In genomic region chr10:63628526-63629362, GRCh38 we compare ENCODE assay signal across 8 cellular contexts.
A peak's percentile ranks its signal among the peaks of the same experiment; 100 is the strongest.
DNase-seq lines count a peak whose midpoint lies in the region; ATAC-seq, FAIRE-seq and TF ChIP-seq lines count a peak whose summit lies in the region.

No MANE protein-coding gene starts in this region.

- H3K4me3 Mint-ChIP-seq in activated CD4-positive, alpha-beta T cell treated with anti-CD3 and anti-CD28 coated beads for 36 hours: peak overlapping the region; percentile 80

- H4K20me1 ChIP-seq in HepG2 (ENCODE audit: insufficient read depth, low read length): no peaks in the 10 kb centered on the region

- CTCF ChIA-PET in activated CD4-positive, alpha-beta T cell treated with anti-CD3 and anti-CD28 coated beads for 36 hours (lab: Charles Lee): interaction anchor here (0.6 to 4.6 kb wide), 32 partner anchors 8 to 471 kb away, joined by 3 to 66 read pairs (median 4); no protein-coding TSS in a partner anchor
- CTCF ChIA-PET in HepG2 (lab: Yijun Ruan, JAX; ENCODE audit: low intra/inter-chr PET ratio, low total read pairs): interaction anchor here (1.3 to 1.5 kb wide), 2 partner anchors 412 to 462 kb away, joined by 6 to 19 read pairs; no protein-coding TSS in a partner anchor

- no peak overlapping the region for H3K27ac ChIP-seq in HepG2 (ENCODE audit: extremely low read length, insufficient read depth, low read length)
- H3K27ac ChIP-seq in stomach: peak overlapping the region; percentile 89 to 100 (median 99)

- no peaks in the 10 kb centered on the region for H3K27me3 ChIP-seq in MG63
- no peaks in the 10 kb centered on the region; a peak in 1 of 5 replicates for H3K27me3 ChIP-seq in HepG2 (ENCODE audit: control insufficient read depth in 1 of 2, insufficient read depth in 2 of 2, low read length in 2 of 2)
- H3K27me3 ChIP-seq in stomach: no peaks in the 10 kb centered on the region

- no peaks in the 10 kb centered on the region for H3K27me3 Mint-ChIP-seq in activated CD4-positive, alpha-beta T cell treated with anti-CD3 and anti-CD28 coated beads for 36 hours

- no TSS peak for BruUV-seq in HepG2 (replicated peaks; lab: Mats Ljungman, UMichigan)

- peak overlapping the region; percentile 97 for H2AFZ ChIP-seq in HepG2 (ENCODE audit: low read length)

- peak; percentile 31 for DNase-seq in activated CD4-positive, alpha-beta T cell treated with anti-CD3 and anti-CD28 coated beads for 36 hours
- no peak for DNase-seq in activated CD4-positive, alpha-beta T cell treated with anti-CD3 and anti-CD28 coated beads, Interleukin-2, amount 50 U/mL, for 1 hour
- DNase-seq in HCEC 1CT (peak; percentile 60), MG63 (peak; percentile 15), SHP77 treated with DMSO at 0.1 percent for 48 hours (lab: John Stamatoyannopoulos, UW) (peak; percentile 97), dermis microvascular lymphatic vessel endothelial cell (ENCODE audit: low read depth in 2 of 2) (peak; percentile 34 to 90), HepG2 (ENCODE audit: low spot score) (peak; percentile 23), stomach (peak; percentile 60)

- no peak for FAIRE-seq in HepG2 (lab: Jason Lieb, UNC)

- no peaks in the 10 kb centered on the region for H3K9me3 Mint-ChIP-seq in activated CD4-positive, alpha-beta T cell treated with anti-CD3 and anti-CD28 coated beads for 36 hours (ENCODE audit: low read depth)

- peak overlapping the region; percentile 86 for H3K27ac Mint-ChIP-seq in activated CD4-positive, alpha-beta T cell treated with anti-CD3 and anti-CD28 coated beads for 36 hours

- H3K79me2 ChIP-seq in HepG2 (ENCODE audit: insufficient read depth, low read length): no peaks in the 10 kb centered on the region

- no peak for ATAC-seq in activated CD4-positive, alpha-beta T cell treated with anti-CD3 and anti-CD28 coated beads for 36 hours
- peak; percentile 7 for ATAC-seq in HepG2

- in situ Hi-C loops in HepG2 (cut with HindIII; ENCODE audit: extremely low pct_ligation_motif_present, low pct_unique_long_range_greater_than_20kb): no loop called here

- TF ChIP-seq POLR2A in HepG2 (IDR thresholded peaks at IDR 0.05; ENCODE audit: insufficient read depth in 1 of 2, low read depth in 2 of 2, low read length in 2 of 2): no peak
- no peak for TF ChIP-seq POLR2A in stomach (IDR thresholded peaks at IDR 0.05)

- TF ChIP-seq CTCF in HepG2 (CRISPR knock-in tag; IDR thresholded peaks at IDR 0.05) (no peak), stomach (IDR thresholded peaks at IDR 0.05) (no peak)

- POLR2A ChIA-PET in activated CD4-positive, alpha-beta T cell treated with anti-CD3 and anti-CD28 coated beads for 36 hours (lab: Charles Lee): interaction anchor here (1.0 kb wide), 1 partner anchor 163 kb away, joined by 3 read pairs; the partner anchor contains the start of gene JMJD1C
- POLR2A ChIA-PET in HepG2 (lab: Yijun Ruan, JAX): interaction anchor here (2.6 to 3.2 kb wide), 3 partner anchors 163 to 462 kb away, joined by 7 to 27 read pairs (median 7); partner anchors contain the start of gene JMJD1C

- 3% methylated on average over 16 of the region's 16 CpGs for WGBS in HepG2 (ENCODE audit: low lambda C conversion rate)
- WGBS in stomach, 5 donors: 4 to 6% (median 5%) methylated on average over 16 of the region's 16 CpGs

- no peaks in the 10 kb centered on the region for H3K36me3 Mint-ChIP-seq in activated CD4-positive, alpha-beta T cell treated with anti-CD3 and anti-CD28 coated beads for 36 hours (ENCODE audit: low read depth)

- H3K4me3 ChIP-seq in MG63 (peak overlapping the region; percentile 68), HepG2 (replicated peaks in 1 of 3; ENCODE audit: insufficient read depth in 1 of 3, low read depth in 2 of 3, low read length in 3 of 3) (peak overlapping the region; percentile 70 to 85 (median 75)), stomach (peak overlapping the region; percentile 61 to 67 (median 64))

- H3K9me3 ChIP-seq in MG63: no peaks in the 10 kb centered on the region
- no peaks in the 10 kb centered on the region for H3K9me3 ChIP-seq in HepG2 (ENCODE audit: low read length)
- no peaks in the 10 kb centered on the region for H3K9me3 ChIP-seq in stomach

- peaks cover 25% of the 10 kb centered on the region for H3K4me1 Mint-ChIP-seq in activated CD4-positive, alpha-beta T cell treated with anti-CD3 and anti-CD28 coated beads for 36 hours

- intact Hi-C loops in activated CD4-positive, alpha-beta T cell treated with anti-CD3 and anti-CD28 coated beads for 36 hours (cut with DNase I, micrococcal nuclease): loop anchor here (1.0 to 5.0 kb wide), 8 partner anchors 92 to 462 kb away; partner anchors contain the start of genes JMJD1C (in 1 of the 2) and REEP3 (in 1 of the 2)
- intact Hi-C loops in HepG2 (cut with micrococcal nuclease; ENCODE audit: unreplicated experiment): loop anchor here (1.0 to 2.0 kb wide), 4 partner anchors 138 to 411 kb away; no protein-coding TSS in a partner anchor
- intact Hi-C loops in stomach (cut with DNase I; ENCODE audit: low total_unique reads): no loop called here

- H3K9ac ChIP-seq in HepG2 (ENCODE audit: insufficient read depth, low read depth, low read length): peak overlapping the region; percentile 63

- H3K4me1 ChIP-seq in HepG2 (ENCODE audit: insufficient read depth, low read length): peaks cover 30% of the 10 kb centered on the region
- peaks cover 21 to 37% (median 27%) of the 10 kb centered on the region in 4 donors for H3K4me1 ChIP-seq in stomach

- TF ChIP-seq EP300 in HepG2 (IDR thresholded peaks at IDR 0.05; ENCODE audit: low read depth in 2 of 2, low read length in 2 of 2): no peak
- no peak for TF ChIP-seq EP300 in HepG2 (CRISPR knock-in tag; IDR thresholded peaks at IDR 0.05; ENCODE audit: borderline replicate concordance)
- TF ChIP-seq EP300 in stomach (IDR thresholded peaks at IDR 0.05): no peak

- no peaks in the 10 kb centered on the region for H3K36me3 ChIP-seq in MG63
- H3K36me3 ChIP-seq in HepG2 (replicated peaks in 1 of 2; ENCODE audit: control insufficient read depth in 1 of 2, insufficient read depth in 2 of 2, low read length in 2 of 2): no peaks in the 10 kb centered on the region
- no peaks in the 10 kb centered on the region for H3K36me3 ChIP-seq in stomach

- H3K4me2 ChIP-seq in HepG2 (ENCODE audit: low read depth, low read length): peak overlapping the region; percentile 99

- no peak for TF ChIP-seq RAD21 in HepG2 (CRISPR knock-in tag; IDR thresholded peaks at IDR 0.05)

TF ChIP-seq in HepG2, 621 proteins besides CTCF, POLR2A, EP300 and RAD21 (continues in another document):
- TF ChIP-seq CENPT (CRISPR knock-in tag; IDR thresholded peaks at IDR 0.05; ENCODE audit: low read depth) (no peak), ZNF276 (CRISPR knock-in tag; IDR thresholded peaks at IDR 0.05; ENCODE audit: low read depth) (no peak), KLF13 (CRISPR knock-in tag; IDR thresholded peaks at IDR 0.05) (no peak), TBL1XR1 (IDR thresholded peaks at IDR 0.05; ENCODE audit: borderline replicate concordance, low read length, partially characterized antibody) (no peak), ATM (IDR thresholded peaks at IDR 0.05; ENCODE audit: borderline replicate concordance) (no peak), SOX13 (IDR thresholded peaks at IDR 0.05) (no peak), SOX13 (CRISPR knock-in tag; conservative IDR thresholded peaks at IDR 0.05 in 1 of 2, IDR thresholded peaks at IDR 0.05 in 1 of 2) (no peak), BCL3 (CRISPR knock-in tag; IDR thresholded peaks at IDR 0.05) (0 out of 2 replicates have a peak, but pooled peaks have one; percentile 48), MTA3 (CRISPR knock-in tag; IDR thresholded peaks at IDR 0.05) (no peak), ZNF510 (CRISPR knock-in tag; IDR thresholded peaks at IDR 0.05; ENCODE audit: low read depth) (no peak)
- TF ChIP-seq, protein P1, sequence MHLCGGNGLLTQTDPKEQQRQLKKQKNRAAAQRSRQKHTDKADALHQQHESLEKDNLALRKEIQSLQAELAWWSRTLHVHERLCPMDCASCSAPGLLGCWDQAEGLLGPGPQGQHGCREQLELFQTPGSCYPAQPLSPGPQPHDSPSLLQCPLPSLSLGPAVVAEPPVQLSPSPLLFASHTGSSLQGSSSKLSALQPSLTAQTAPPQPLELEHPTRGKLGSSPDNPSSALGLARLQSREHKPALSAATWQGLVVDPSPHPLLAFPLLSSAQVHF (CRISPR knock-in tag; IDR thresholded peaks at IDR 0.05): no peak
